10 cellular contexts compared by ENCODE assay signal in the genomic region with DNA sequence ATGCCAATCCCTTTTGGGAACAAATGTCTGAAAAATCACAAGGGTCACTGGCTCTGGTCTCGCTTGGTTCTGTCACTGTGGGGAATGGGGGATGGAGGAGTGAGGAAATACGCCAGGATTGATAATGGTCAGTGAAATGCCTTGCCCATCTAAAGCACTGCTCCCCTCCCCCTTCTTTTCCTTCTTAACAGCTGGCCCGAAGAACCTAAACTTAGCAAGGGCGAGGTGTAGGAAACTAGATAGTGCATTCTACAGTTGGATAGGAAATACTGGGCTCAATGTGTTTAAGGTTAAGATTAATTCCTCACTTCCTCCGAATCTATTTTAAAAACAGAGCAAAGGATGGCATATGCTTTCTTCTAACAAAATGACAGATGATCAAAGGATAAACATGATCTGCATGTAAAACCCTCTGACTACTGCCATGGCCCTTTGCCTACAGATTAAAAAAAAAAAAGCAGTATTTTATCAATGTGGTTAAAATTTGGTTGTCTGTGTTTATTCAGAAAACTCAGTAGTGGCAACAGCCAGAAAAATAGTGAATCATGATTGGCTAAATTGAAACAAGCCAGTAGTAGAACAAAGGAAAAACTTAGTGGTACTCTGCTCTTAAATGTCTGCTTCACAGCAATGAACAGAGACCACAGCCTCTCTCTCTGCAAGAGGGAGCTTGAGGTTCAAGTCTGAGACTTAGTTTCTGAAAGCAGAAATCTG.
DNase-seq lines count a peak whose midpoint lies in the region; ATAC-seq and TF ChIP-seq lines count a peak whose summit lies in the region.
"Had no signal": no experiment of that assay in that cellular context is flagged by ENCODE, and none has a peak within 500 bp of the region (broad histone marks: within the 10 kb centered on the region; RNA-seq: fewer than 3 reads in every experiment).

No MANE protein-coding gene starts in this region.

- no peak overlapping the region for H3K4me2 ChIP-seq in mesendoderm (ENCODE audit: low read length)

- no peak for DNase-seq in Right ventricle myocardium inferior (ENCODE audit: missing footprints)
- DNase-seq in cardiac septum (ENCODE audit: low spot score) = no peak
- DNase-seq in cerebellar cortex (ENCODE audit: low spot score) = peak; percentile 20
- peak; percentile 48 for DNase-seq in mesendoderm
- DNase-seq in occipital lobe (lab: John Stamatoyannopoulos, UW) = no peak
- DNase-seq in psoas muscle = no peak
- DNase-seq in DMS53 (lab: John Stamatoyannopoulos, UW) = no peak
- DNase-seq: NCI-H510A had no signal

- no peaks in the 10 kb centered on the region for H3K79me1 ChIP-seq in mesendoderm (ENCODE audit: low read length)

- H3K9me3 ChIP-seq in psoas muscle = no peaks in the 10 kb centered on the region
- H3K9me3 ChIP-seq: HAP-1 had no signal

- H3K23ac ChIP-seq in mesendoderm (ENCODE audit: low read length) = no peak overlapping the region

- H3K36me3 ChIP-seq in mesendoderm (ENCODE audit: control insufficient read depth, insufficient read depth, low read length) (no peaks in the 10 kb centered on the region), psoas muscle (ENCODE audit: insufficient read depth in 1 of 2, low read depth in 1 of 2) (no peaks in the 10 kb centered on the region)
- H3K36me3 ChIP-seq: HAP-1 had no signal

- H3K4me3 ChIP-seq in mesendoderm (ENCODE audit: low read length) (no peak overlapping the region), psoas muscle (no peak overlapping the region)
- H3K4me3 ChIP-seq: HAP-1 had no signal

- peak overlapping the region; percentile 29 for H2BK120ac ChIP-seq in mesendoderm (ENCODE audit: low read depth, low read length)

- no peak overlapping the region for H2BK5ac ChIP-seq in mesendoderm (ENCODE audit: low read length)

- no peak overlapping the region for H3K4ac ChIP-seq in mesendoderm (ENCODE audit: low read depth, low read length)

- no peaks in the 10 kb centered on the region for H3K79me2 ChIP-seq in mesendoderm (ENCODE audit: control insufficient read depth, insufficient read depth, low read length)

- WGBS in mesendoderm (ENCODE audit: extremely low coverage, insufficient coverage, low lambda C conversion rate) = no CpG with 5 or more reads among the region's 5 CpGs
- WGBS in psoas muscle, 3 donors = 14 to 21% (median 18%) methylated on average over 5 of the region's 5 CpGs

- no peak overlapping the region for H2AK5ac ChIP-seq in mesendoderm (ENCODE audit: low read length)

- ATAC-seq in Right ventricle myocardium inferior (peak; percentile 23), GM21825 (IDR thresholded peaks at IDR 0.05; ENCODE audit: unreplicated experiment) (no peak), psoas muscle (no peak)

- H3K4me1 ChIP-seq in mesendoderm (ENCODE audit: control insufficient read depth, low read depth, low read length) = peaks cover 29% of the 10 kb centered on the region
- no peaks in the 10 kb centered on the region for H3K4me1 ChIP-seq in psoas muscle
- H3K4me1 ChIP-seq: HAP-1 had no signal

- H3K27me3 ChIP-seq in mesendoderm (ENCODE audit: insufficient read depth, low read length, poor library complexity) (no peaks in the 10 kb centered on the region), psoas muscle (ENCODE audit: insufficient read depth in 3 of 3, low read length in 2 of 3) (peaks cover 0 to 3% (median 2%) of the 10 kb centered on the region in 3 donors)

- peak overlapping the region; percentile 89 for H3K18ac ChIP-seq in mesendoderm (ENCODE audit: low read length)

- H3K9ac ChIP-seq in mesendoderm (ENCODE audit: low read length) = no peak overlapping the region

- no peak for TF ChIP-seq CTCF in psoas muscle (IDR thresholded peaks at IDR 0.05)

- H2BK15ac ChIP-seq in mesendoderm (replicated peaks; ENCODE audit: low read depth) = peak overlapping the region; percentile 87

- H4K5ac ChIP-seq in mesendoderm (ENCODE audit: low read length) = no peak overlapping the region

- intact Hi-C loops in Right ventricle myocardium inferior (cut with DNase I) (loop anchor here (10.0 kb wide), 1 partner anchor 86 kb away; a partner anchor contains a TSS), cardiac septum (cut with DNase I) (loop anchor here (5.0 kb wide), 1 partner anchor 34 kb away; no protein-coding TSS in a partner anchor), psoas muscle (cut with DNase I) (no loop called here)

- H3K27ac ChIP-seq in mesendoderm (ENCODE audit: low read depth, low read length) = peak overlapping the region; percentile 53
- no peak overlapping the region for H3K27ac ChIP-seq in psoas muscle

- H4K8ac ChIP-seq in mesendoderm (ENCODE audit: low read depth, low read length) = no peak overlapping the region

- H3K56ac ChIP-seq in mesendoderm (ENCODE audit: low read length) = peak overlapping the region; percentile 6

Comparison
In these comparisons a context has a peak if more than half of its experiments do, and no peak if none do; other contexts are left out.
1. DNase-seq: peak in cerebellar cortex (single experiment) and mesendoderm (single experiment); none in Right ventricle myocardium inferior (single experiment), cardiac septum (single experiment), occipital lobe (single experiment), psoas muscle (0 of 2) and DMS53 (single experiment).
2. intact Hi-C loops: an anchor here in Right ventricle myocardium inferior (10.0 kb wide) and cardiac septum (5.0 kb wide); none called in psoas muscle.